Comparison of ENCODE assay signal across 1 cellular context in the genomic region with DNA sequence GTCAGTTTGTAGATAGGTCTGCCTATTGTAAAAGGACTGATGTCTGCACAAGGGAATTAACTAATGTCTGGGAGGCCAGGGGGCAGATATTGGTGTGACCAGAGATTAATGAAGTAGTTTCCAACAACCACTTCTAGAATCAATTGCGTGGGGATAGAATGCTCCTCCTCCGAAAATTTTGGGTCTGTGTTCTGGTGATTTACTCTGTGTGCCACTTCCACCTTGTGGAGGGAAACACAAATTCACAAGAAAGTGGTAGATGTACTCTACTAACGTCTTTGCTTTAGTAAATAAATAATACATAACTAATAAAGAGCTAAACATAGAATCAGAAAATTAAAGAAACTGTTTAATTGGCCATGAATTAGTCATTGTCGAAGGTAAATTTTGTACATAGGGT.
TF ChIP-seq lines count a peak whose summit lies in the region.

No MANE protein-coding gene starts in this region.

TF ChIP-seq in HCT116, 20 proteins besides CTCF, POLR2A, EP300 and RAD21 (continued from another document):
- TF ChIP-seq, protein P1, sequence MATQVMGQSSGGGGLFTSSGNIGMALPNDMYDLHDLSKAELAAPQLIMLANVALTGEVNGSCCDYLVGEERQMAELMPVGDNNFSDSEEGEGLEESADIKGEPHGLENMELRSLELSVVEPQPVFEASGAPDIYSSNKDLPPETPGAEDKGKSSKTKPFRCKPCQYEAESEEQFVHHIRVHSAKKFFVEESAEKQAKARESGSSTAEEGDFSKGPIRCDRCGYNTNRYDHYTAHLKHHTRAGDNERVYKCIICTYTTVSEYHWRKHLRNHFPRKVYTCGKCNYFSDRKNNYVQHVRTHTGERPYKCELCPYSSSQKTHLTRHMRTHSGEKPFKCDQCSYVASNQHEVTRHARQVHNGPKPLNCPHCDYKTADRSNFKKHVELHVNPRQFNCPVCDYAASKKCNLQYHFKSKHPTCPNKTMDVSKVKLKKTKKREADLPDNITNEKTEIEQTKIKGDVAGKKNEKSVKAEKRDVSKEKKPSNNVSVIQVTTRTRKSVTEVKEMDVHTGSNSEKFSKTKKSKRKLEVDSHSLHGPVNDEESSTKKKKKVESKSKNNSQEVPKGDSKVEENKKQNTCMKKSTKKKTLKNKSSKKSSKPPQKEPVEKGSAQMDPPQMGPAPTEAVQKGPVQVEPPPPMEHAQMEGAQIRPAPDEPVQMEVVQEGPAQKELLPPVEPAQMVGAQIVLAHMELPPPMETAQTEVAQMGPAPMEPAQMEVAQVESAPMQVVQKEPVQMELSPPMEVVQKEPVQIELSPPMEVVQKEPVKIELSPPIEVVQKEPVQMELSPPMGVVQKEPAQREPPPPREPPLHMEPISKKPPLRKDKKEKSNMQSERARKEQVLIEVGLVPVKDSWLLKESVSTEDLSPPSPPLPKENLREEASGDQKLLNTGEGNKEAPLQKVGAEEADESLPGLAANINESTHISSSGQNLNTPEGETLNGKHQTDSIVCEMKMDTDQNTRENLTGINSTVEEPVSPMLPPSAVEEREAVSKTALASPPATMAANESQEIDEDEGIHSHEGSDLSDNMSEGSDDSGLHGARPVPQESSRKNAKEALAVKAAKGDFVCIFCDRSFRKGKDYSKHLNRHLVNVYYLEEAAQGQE (IDR thresholded peaks at IDR 0.05; ENCODE audit: low read depth): no peak
- TF ChIP-seq FOSL1 (IDR thresholded peaks at IDR 0.05; ENCODE audit: low read depth) (no peak), JUND (IDR thresholded peaks at IDR 0.05) (no peak), ZNF274 (IDR thresholded peaks at IDR 0.05; ENCODE audit: low read depth, low read length) (no peak), ZFX (IDR thresholded peaks at IDR 0.05) (no peak), POLR2AphosphoS5 (IDR thresholded peaks at IDR 0.05; ENCODE audit: low read depth, low read length) (no peak), SP1 (IDR thresholded peaks at IDR 0.05; ENCODE audit: low read depth) (no peak), CEBPB (IDR thresholded peaks at IDR 0.05; ENCODE audit: low read depth) (no peak), SIN3A (IDR thresholded peaks at IDR 0.05; ENCODE audit: low read depth) (no peak), CBX3 (IDR thresholded peaks at IDR 0.05; ENCODE audit: low read depth) (no peak)
- TF ChIP-seq, protein P2, sequence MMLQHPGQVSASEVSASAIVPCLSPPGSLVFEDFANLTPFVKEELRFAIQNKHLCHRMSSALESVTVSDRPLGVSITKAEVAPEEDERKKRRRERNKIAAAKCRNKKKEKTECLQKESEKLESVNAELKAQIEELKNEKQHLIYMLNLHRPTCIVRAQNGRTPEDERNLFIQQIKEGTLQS (IDR thresholded peaks at IDR 0.05): no peak
